In the genomic region with DNA sequence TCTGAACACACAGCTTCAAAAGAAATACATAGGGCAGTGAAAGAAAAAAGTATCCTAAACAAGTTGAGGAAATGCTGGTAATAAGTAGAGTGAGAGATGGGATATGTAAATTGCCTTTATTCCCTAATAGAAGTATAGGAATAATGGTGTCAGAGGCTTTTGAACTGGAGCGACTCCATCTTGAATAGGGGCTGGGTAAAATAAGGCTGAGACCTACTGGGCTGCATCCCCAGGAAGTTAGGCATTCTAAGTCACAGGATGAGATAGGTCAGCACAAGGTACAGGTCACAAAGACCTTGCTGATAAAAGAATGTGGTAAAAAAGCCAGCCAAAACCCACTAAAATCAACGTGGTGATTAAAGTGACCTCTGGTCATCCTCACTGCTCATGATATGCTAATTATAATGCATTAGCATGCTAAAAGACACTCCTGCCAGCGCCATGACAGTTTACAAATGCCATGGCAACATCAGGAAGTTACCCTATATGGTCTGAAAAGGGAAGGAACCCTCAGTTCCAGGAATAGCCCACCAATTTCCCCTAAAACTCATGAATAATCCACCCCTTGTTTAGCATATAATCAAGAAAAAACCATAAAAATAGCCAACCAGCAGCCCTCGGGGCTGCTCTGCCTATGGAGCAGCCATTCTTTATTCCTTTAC, we compare ENCODE assay signal across 7 cellular contexts. TPM values are rescaled to one million over a fixed set of nuclear protein-coding genes. Genes with fewer than 3 reads are reported as not detected.
"Had no signal": no experiment of that assay in that cellular context is flagged by ENCODE, and none has a peak within 500 bp of the region (broad histone marks: within the 10 kb centered on the region; RNA-seq: fewer than 3 reads in every experiment).

No MANE protein-coding gene starts in this region.

RNA-seq across cellular contexts. Expression of a gene that starts 32.6 kb away (rescaled TPM):
- total RNA-seq: mononuclear cell, omental fat pad, skeletal muscle tissue, smooth muscle cell, temporal lobe, urinary bladder had no signal
- polyA plus RNA-seq: hepatocyte, smooth muscle cell had no signal
